16 cellular contexts compared by ENCODE assay signal in the genomic region with DNA sequence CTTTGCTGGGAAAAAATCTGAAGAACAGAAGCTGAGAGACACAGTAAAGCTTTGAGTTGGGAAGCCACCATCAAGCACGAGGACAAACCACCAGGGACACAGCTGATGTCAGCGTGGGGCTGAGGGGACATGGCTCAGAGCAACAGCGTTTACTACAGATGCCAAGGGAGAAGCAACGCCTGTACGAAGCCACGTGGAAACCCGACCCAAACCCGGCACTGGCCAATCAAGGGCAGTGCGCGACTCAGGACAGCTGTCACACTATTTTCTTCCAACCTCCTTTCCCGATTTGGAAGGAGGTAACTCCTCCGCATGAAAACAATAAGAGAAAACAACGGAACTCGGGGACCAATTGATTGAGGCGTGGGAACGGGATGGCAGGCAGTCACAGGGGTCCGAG. TPM values are rescaled to one million over a fixed set of nuclear protein-coding genes. Genes with fewer than 3 reads are reported as not detected.
DNase-seq lines count a peak whose midpoint lies in the region; ATAC-seq lines count a peak whose summit lies in the region.
"Had no signal": no experiment of that assay in that cellular context is flagged by ENCODE, and none has a peak within 500 bp of the region (broad histone marks: within the 10 kb centered on the region; RNA-seq: fewer than 3 reads in every experiment).

No MANE protein-coding gene starts in this region.

- peaks cover 9% of the 10 kb centered on the region for H3K27me3 ChIP-seq in H7 (ENCODE audit: control insufficient read depth, insufficient read depth, low read length)
- H3K27me3 ChIP-seq: BE2C had no signal

- DNase-seq in DMS 273 (lab: John Stamatoyannopoulos, UW; ENCODE audit: unreplicated experiment) (peak; percentile 74), H7 (peak; percentile 66), NOMO-1 (lab: John Stamatoyannopoulos, UW; ENCODE audit: unreplicated experiment in 2 of 2) (no peak)
- DNase-seq in central memory CD8-positive, alpha-beta T cell (ENCODE audit: low spot score in 2 of 2), result no peak
- DNase-seq in naive thymus-derived CD8-positive, alpha-beta T cell, result no peak
- no peak for DNase-seq in activated CD4-positive, alpha-beta T cell treated with anti-CD3 and anti-CD28 coated beads, Interleukin-2, amount 50 U/mL, for 4 hours
- DNase-seq: BE2C, Kasumi-1, NCI-H187 treated with DMSO at 0.1 percent for 48 hours, NCI-H2227 treated with DMSO at 0.1 percent for 48 hours, NCI-H526 treated with DMSO at 0.1 percent for 48 hours, PC-9, SK-N-SH had no signal

- H3K9me3 Mint-ChIP-seq in central memory CD8-positive, alpha-beta T cell, result no peaks in the 10 kb centered on the region
- no peaks in the 10 kb centered on the region for H3K9me3 Mint-ChIP-seq in naive thymus-derived CD8-positive, alpha-beta T cell

- peak overlapping the region; percentile 49 for H3K4me3 Mint-ChIP-seq in central memory CD8-positive, alpha-beta T cell
- peak overlapping the region; percentile 0 to 79 (median 50) for H3K4me3 Mint-ChIP-seq in naive thymus-derived CD8-positive, alpha-beta T cell

- H3K36me3 Mint-ChIP-seq in central memory CD8-positive, alpha-beta T cell (ENCODE audit: insufficient read depth), result peaks cover 2% of the 10 kb centered on the region
- H3K36me3 Mint-ChIP-seq in naive thymus-derived CD8-positive, alpha-beta T cell, result no peaks in the 10 kb centered on the region
- H3K36me3 Mint-ChIP-seq: CD4-positive, alpha-beta memory T cell had no signal

- no peak for ATAC-seq in central memory CD8-positive, alpha-beta T cell (replicated peaks; ENCODE audit: extremely low read depth, poor library complexity, severe bottlenecking)
- no peak for ATAC-seq in naive thymus-derived CD8-positive, alpha-beta T cell
- ATAC-seq in GM21423 (IDR thresholded peaks at IDR 0.05; ENCODE audit: unreplicated experiment), result no peak

- no peak overlapping the region for H3K4me3 ChIP-seq in H7 (ENCODE audit: insufficient read depth, low read depth, low read length)
- H3K4me3 ChIP-seq: PC-9 had no signal

- POLR2A ChIA-PET in naive thymus-derived CD8-positive, alpha-beta T cell (lab: Charles Lee), result no interaction called here

- H3K27ac Mint-ChIP-seq in central memory CD8-positive, alpha-beta T cell (ENCODE audit: low read depth), result no peak overlapping the region
- H3K27ac Mint-ChIP-seq in naive thymus-derived CD8-positive, alpha-beta T cell, result peak overlapping the region in 4 of 10 donors; percentile 0 to 89 (median 66)

- H3K36me3 ChIP-seq in H7 (replicated peaks; ENCODE audit: control insufficient read depth, insufficient read depth, low read length), result no peaks in the 10 kb centered on the region
- H3K36me3 ChIP-seq: BE2C had no signal

- H3K27me3 Mint-ChIP-seq in central memory CD8-positive, alpha-beta T cell, result peaks cover 38% of the 10 kb centered on the region
- peaks cover 0 to 31% (median 6%) of the 10 kb centered on the region in 5 donors for H3K27me3 Mint-ChIP-seq in naive thymus-derived CD8-positive, alpha-beta T cell

- peaks cover 12% of the 10 kb centered on the region for H3K4me1 Mint-ChIP-seq in central memory CD8-positive, alpha-beta T cell
- peaks cover 19 to 36% (median 34%) of the 10 kb centered on the region in 4 donors for H3K4me1 Mint-ChIP-seq in naive thymus-derived CD8-positive, alpha-beta T cell

RNA-seq across cellular contexts. Expression of gene CHGA, which starts 20.2 kb away (rescaled TPM):
- total RNA-seq in H7 (2014; rRNA removed; shearing (Covaris generic)), result 13.0 and 20.6 TPM in 2 replicates
- total RNA-seq in naive thymus-derived CD8-positive, alpha-beta T cell, result not detected
- under 1 TPM in 1 of 3 donors, not detected in 2; 0.46 TPM for polyA plus RNA-seq in naive thymus-derived CD8-positive, alpha-beta T cell
- total RNA-seq: CD4-positive, alpha-beta memory T cell; Daoy; PC-9 had no signal
- polyA plus RNA-seq: CD4-positive, alpha-beta memory T cell had no signal

Comparison
In these comparisons a context has a peak if more than half of its experiments do, and no peak if none do; other contexts are left out.
1. DNase-seq: peak in DMS 273 (single experiment) and H7 (single experiment); none in central memory CD8-positive, alpha-beta T cell (0 of 2), naive thymus-derived CD8-positive, alpha-beta T cell (0 of 10), activated CD4-positive, alpha-beta T cell treated with anti-CD3 and anti-CD28 coated beads, Interleukin-2, amount 50 U/mL, for 4 hours (0 of 2) and NOMO-1 (0 of 2).
2. RNA of gene CHGA, which starts 20.2 kb away (total RNA-seq): 13.0 to 20.6 TPM in H7; not detected in naive thymus-derived CD8-positive, alpha-beta T cell; every median in the first group is over 10 times any median in the second.